ENCODE assay signal across 8 cellular contexts in the genomic region with DNA sequence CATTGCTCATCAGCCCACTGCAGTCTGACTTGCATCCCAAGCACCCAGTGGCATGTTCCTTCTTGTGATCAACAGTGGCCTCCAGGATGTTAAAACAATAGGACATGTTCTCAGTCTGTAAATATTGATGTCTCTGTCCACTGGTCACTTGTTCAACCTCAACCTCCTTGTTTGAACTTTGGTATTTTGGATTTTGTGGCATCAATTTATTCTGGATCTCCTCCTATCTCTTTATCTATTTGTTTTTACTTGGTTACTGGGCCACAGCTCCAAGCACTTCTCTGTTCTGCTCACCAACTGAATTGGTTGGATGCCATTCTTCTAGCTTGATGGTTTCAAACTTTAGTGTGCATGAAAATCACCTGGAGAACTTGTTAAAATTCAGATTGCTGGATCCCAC.
"Had no signal": no experiment of that assay in that cellular context is flagged by ENCODE, and none has a peak within 500 bp of the region (broad histone marks: within the 10 kb centered on the region; RNA-seq: fewer than 3 reads in every experiment).

No MANE protein-coding gene starts in this region.

- ATAC-seq: GM23338, K562 had no signal

- DNase-seq: H9, HCEC 1CT, IMR-90 had no signal

- H3K4me3 ChIP-seq: GM23338, K562 had no signal

- FAIRE-seq: H1, H54, K562 had no signal

- H3K27ac ChIP-seq: HL-60 had no signal
